23 cellular contexts compared by ENCODE assay signal in the genomic region with DNA sequence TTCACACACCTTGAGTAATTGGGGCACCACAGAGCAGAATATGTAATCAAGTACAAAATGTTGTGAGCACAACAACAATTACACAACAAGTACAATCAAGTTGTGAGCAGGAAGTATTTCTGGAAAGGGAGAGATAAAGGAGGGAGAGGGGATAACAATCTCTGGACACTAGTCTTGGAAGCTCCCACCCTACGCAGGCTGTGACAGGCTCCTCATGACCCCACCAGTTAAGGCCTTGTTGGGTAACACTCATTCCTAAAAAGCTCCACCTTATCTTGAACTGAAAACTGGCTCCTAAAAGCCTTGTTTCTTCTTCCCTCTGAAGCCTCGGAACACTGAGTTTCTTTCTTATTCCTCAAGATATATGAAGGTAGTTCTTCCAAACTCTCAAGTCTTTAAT.
"Had no signal": no experiment of that assay in that cellular context is flagged by ENCODE, and none has a peak within 500 bp of the region (broad histone marks: within the 10 kb centered on the region; RNA-seq: fewer than 3 reads in every experiment).

No MANE protein-coding gene starts in this region.

- H3K9ac ChIP-seq: KMS-11 had no signal

- H3K4me2 ChIP-seq: KMS-11 had no signal

- H3K27ac ChIP-seq: KMS-11, SJSA1, SK-N-MC had no signal

- H3K4me1 ChIP-seq: SJSA1 had no signal

- DNase-seq: IMR-90; Kasumi-1; MM.1S; MV-4-11; NCI-H1048; NCI-H1694; NCI-H187 treated with DMSO at 0.1 percent for 48 hours; NCI-H2029 treated with DMSO at 0.1 percent for 48 hours; NCI-H2171 treated with DMSO at 0.1 percent for 48 hours; NCI-H446 treated with DMSO at 0.1 percent for 48 hours; NCI-H510A treated with DMSO at 0.1 percent for 48 hours; NCI-H526; NK-92 treated with Interleukin-12 subunit alpha and Interleukin-12 subunit beta, amount 100 ng/mL, for 24 hours; Right ventricle myocardium superior; RPMI8226; SIG-M5; SW 1271; T-cell had no signal

- H3K9me3 ChIP-seq: SJSA1 had no signal

- ATAC-seq: HepG2, T-cell had no signal

- H3K4me3 ChIP-seq: SJSA1, SK-N-MC had no signal

- FAIRE-seq: HepG2, RCC 7860 had no signal

- H3K36me3 ChIP-seq: SJSA1 had no signal

- H3K27me3 ChIP-seq: SJSA1 had no signal
